Comparison of ENCODE assay signal across 15 cellular contexts in genomic region chr1:37147906-37148305, GRCh38.
"Had no signal": no experiment of that assay in that cellular context is flagged by ENCODE, and none has a peak within 500 bp of the region (broad histone marks: within the 10 kb centered on the region; RNA-seq: fewer than 3 reads in every experiment).

No MANE protein-coding gene starts in this region.

- H3K27ac ChIP-seq: coronary artery, neutrophil had no signal

- H3K27me3 ChIP-seq: neutrophil had no signal

- ATAC-seq: left ventricle myocardium superior; naive thymus-derived CD4-positive, alpha-beta T cell; right cardiac atrium had no signal

- H3K9me3 ChIP-seq: neutrophil had no signal

- H3K4me3 ChIP-seq: coronary artery, smooth muscle cell had no signal

- DNase-seq: effector CD8-positive, alpha-beta T cell; immature natural killer cell; kidney; left cardiac atrium; left ventricle myocardium superior; mesendoderm; naive thymus-derived CD4-positive, alpha-beta T cell; nephron progenitor cell; right cardiac atrium; stimulated activated CD4-positive, alpha-beta T cell treated with anti-CD3 and anti-CD28 coated beads, Interleukin-2, amount 100 ng/mL, for 48 hours; stimulated activated naive CD4-positive, alpha-beta T cell treated with Interleukin-2 at 50 U/mL for 16 hours; trophoblast cell had no signal

- H3K4me2 ChIP-seq: smooth muscle cell had no signal

- H3K36me3 ChIP-seq: neutrophil had no signal
